In genomic region chr17:81967533-81968395, GRCh38 we compare ENCODE assay signal across 9 cellular contexts. TPM values are rescaled to one million over a fixed set of nuclear protein-coding genes. Genes with fewer than 3 reads are reported as not detected.
A peak's percentile ranks its signal among the peaks of the same experiment; 100 is the strongest.
DNase-seq lines count a peak whose midpoint lies in the region; ATAC-seq and TF ChIP-seq lines count a peak whose summit lies in the region.
"Had no signal": no experiment of that assay in that cellular context is flagged by ENCODE, and none has a peak within 500 bp of the region (broad histone marks: within the 10 kb centered on the region; RNA-seq: fewer than 3 reads in every experiment).

No MANE protein-coding gene starts in this region.

- peaks cover 4% of the 10 kb centered on the region for H3K9me3 Mint-ChIP-seq in activated naive CD4-positive, alpha-beta T cell treated with anti-CD3 and anti-CD28 coated beads, Interleukin-2, amount 10 ng/mL, durations not matched to agents 7 days and 5 days

- H3K27me3 ChIP-seq in HUES48 (ENCODE audit: control insufficient read depth, insufficient read depth, low read length) = peaks cover 45% of the 10 kb centered on the region
- H3K27me3 ChIP-seq in cardiac muscle cell = peaks cover 16% of the 10 kb centered on the region
- H3K27me3 ChIP-seq in psoas muscle (ENCODE audit: insufficient read depth in 3 of 3, low read length in 2 of 3) = no peaks in the 10 kb centered on the region

- H3K4me1 ChIP-seq in HUES48 (ENCODE audit: control insufficient read depth, insufficient read depth, low read length) (peaks cover 14% of the 10 kb centered on the region), cardiac muscle cell (ENCODE audit: low read depth) (peaks cover 17% of the 10 kb centered on the region), psoas muscle (peaks cover 22% of the 10 kb centered on the region)

- 7 to 9% (median 9%) methylated on average over 35 to 36 of the region's 36 CpGs for WGBS in psoas muscle, 3 donors

- peaks cover 20% of the 10 kb centered on the region for H3K4me1 Mint-ChIP-seq in activated naive CD4-positive, alpha-beta T cell treated with anti-CD3 and anti-CD28 coated beads, Interleukin-2, amount 10 ng/mL, durations not matched to agents 7 days and 5 days

- intact Hi-C loops in psoas muscle (cut with DNase I) = loop anchor here in 1 of 2 donors (5.0 kb wide), 1 partner anchor 35 kb away; no protein-coding TSS in a partner anchor

- H3K27me3 Mint-ChIP-seq in activated naive CD4-positive, alpha-beta T cell treated with anti-CD3 and anti-CD28 coated beads, Interleukin-2, amount 10 ng/mL, durations not matched to agents 7 days and 5 days = peaks cover 50% of the 10 kb centered on the region

- H3K9ac ChIP-seq in HUES48 (ENCODE audit: low read depth, low read length) = no peak overlapping the region

- H3K36me3 ChIP-seq in HUES48 (ENCODE audit: control insufficient read depth, insufficient read depth, low read length) = no peaks in the 10 kb centered on the region
- H3K36me3 ChIP-seq in cardiac muscle cell = no peaks in the 10 kb centered on the region
- no peaks in the 10 kb centered on the region for H3K36me3 ChIP-seq in psoas muscle (ENCODE audit: insufficient read depth in 1 of 2, low read depth in 1 of 2)

- H3K36me3 Mint-ChIP-seq in activated naive CD4-positive, alpha-beta T cell treated with anti-CD3 and anti-CD28 coated beads, Interleukin-2, amount 10 ng/mL, durations not matched to agents 7 days and 5 days = no peaks in the 10 kb centered on the region

- H3K27ac ChIP-seq in HUES48 (ENCODE audit: low read depth, low read length) = peak overlapping the region; percentile 42
- H3K27ac ChIP-seq in cardiac muscle cell = no peak overlapping the region
- peak overlapping the region; percentile 61 for H3K27ac ChIP-seq in psoas muscle

- H3K9me3 ChIP-seq in HUES48 (ENCODE audit: control insufficient read depth, insufficient read depth, low read length) (no peaks in the 10 kb centered on the region), cardiac muscle cell (ENCODE audit: low read depth) (no peaks in the 10 kb centered on the region), psoas muscle (no peaks in the 10 kb centered on the region)

- no peak overlapping the region; the same call in 1 of the 2 replicates for H3K4me3 ChIP-seq in HUES48 (ENCODE audit: low read depth, low read length)
- no peak overlapping the region for H3K4me3 ChIP-seq in cardiac muscle cell
- H3K4me3 ChIP-seq in psoas muscle = peak overlapping the region; percentile 38

- CTCF ChIA-PET in activated naive CD4-positive, alpha-beta T cell treated with anti-CD3 and anti-CD28 coated beads, Interleukin-2, amount 10 ng/mL, durations not matched to agents 7 days and 5 days (lab: Charles Lee) = interaction anchor here (0.6 to 2.8 kb wide), 4 partner anchors 8 to 103 kb away, joined by 3 to 18 read pairs (median 4); partner anchors contain the start of gene CENPX

- peak; percentile 77 to 91 (median 87) for ATAC-seq in psoas muscle

- TF ChIP-seq CTCF in cardiac muscle cell (IDR thresholded peaks at IDR 0.05; ENCODE audit: low read depth, low read length) = no peak
- no peak for TF ChIP-seq CTCF in psoas muscle (IDR thresholded peaks at IDR 0.05)

- DNase-seq in DMS79 treated with DMSO at 0.1 percent for 48 hours (lab: John Stamatoyannopoulos, UW) = peak; percentile 25
- peak; percentile 88 for DNase-seq in SHP77 (lab: John Stamatoyannopoulos, UW)
- DNase-seq in activated naive CD4-positive, alpha-beta T cell treated with anti-CD3 and anti-CD28 coated beads, Interleukin-2, amount 10 ng/mL, durations not matched to agents 7 days and 5 days = peak; percentile 95
- DNase-seq in cardiac muscle cell (ENCODE audit: low read depth in 1 of 2, low spot score in 1 of 2) = peak; percentile 89 to 95
- peak; percentile 85 to 90 for DNase-seq in psoas muscle
- peak; percentile 74 for DNase-seq in ureter (ENCODE audit: low spot score)
- DNase-seq in NCI-H226 = no peak

- H3K27ac Mint-ChIP-seq in activated naive CD4-positive, alpha-beta T cell treated with anti-CD3 and anti-CD28 coated beads, Interleukin-2, amount 10 ng/mL, durations not matched to agents 7 days and 5 days = peak overlapping the region; percentile 85

- H3K4me3 Mint-ChIP-seq in activated naive CD4-positive, alpha-beta T cell treated with anti-CD3 and anti-CD28 coated beads, Interleukin-2, amount 10 ng/mL, durations not matched to agents 7 days and 5 days = peak overlapping the region; percentile 43

RNA-seq across cellular contexts. Expression of gene NOTUM, which starts 6.8 kb away (rescaled TPM):
- total RNA-seq in cardiac muscle cell = 7.4 and 8.1 TPM in 2 replicates
- polyA plus RNA-seq in cardiac muscle cell = 4.2 and 8.8 TPM in 2 replicates
- 1 to 10 TPM in 3 of 4 donors, under 1 TPM in 1; 0.92 to 1.9 (median 1.5) TPM for total RNA-seq in psoas muscle
- polyA plus RNA-seq in psoas muscle = under 1 TPM; 0.25 to 0.48 (median 0.44) TPM
- 4.0 TPM for total RNA-seq in ureter

RNA-seq across cellular contexts. Expression of gene ASPSCR1, which starts 9.7 kb away (rescaled TPM):
- total RNA-seq in cardiac muscle cell = 48.5 and 58.9 TPM in 2 replicates
- polyA plus RNA-seq in cardiac muscle cell = 63.1 and 74.0 TPM in 2 replicates
- 10 to 100 TPM; 27.7 to 37.4 (median 35.0) TPM for total RNA-seq in psoas muscle
- 10 to 100 TPM; 27.9 to 33.1 (median 33.0) TPM for polyA plus RNA-seq in psoas muscle
- total RNA-seq in ureter = 52.4 TPM

RNA-seq across cellular contexts. Expression of gene MYADML2, which starts 20.7 kb away (rescaled TPM):
- 12.2 and 22.8 TPM in 2 replicates for total RNA-seq in cardiac muscle cell
- polyA plus RNA-seq in cardiac muscle cell = 17.1 and 17.9 TPM in 2 replicates
- total RNA-seq in psoas muscle = 10 to 100 TPM in 3 of 4 donors, 1 to 10 TPM in 1; 9.7 to 58.0 (median 13.4) TPM
- polyA plus RNA-seq in psoas muscle = 10 to 100 TPM in 1 of 3 donors, 1 to 10 TPM in 1, under 1 TPM in 1; 0.47 to 95.8 (median 9.1) TPM
- not detected for total RNA-seq in ureter
- total RNA-seq: NCI-H460 had no signal

RNA-seq across cellular contexts. Expression of gene PYCR1, which starts 30.7 kb away (rescaled TPM):
- total RNA-seq in cardiac muscle cell = 109 and 162 TPM in 2 replicates
- 147 and 153 TPM in 2 replicates for polyA plus RNA-seq in cardiac muscle cell
- total RNA-seq in psoas muscle = 10 to 100 TPM in 2 of 4 donors, 1 to 10 TPM in 2; 5.4 to 12.5 (median 9.5) TPM
- 10 to 100 TPM in 2 of 3 donors, 1 to 10 TPM in 1; 8.3 to 23.2 (median 15.2) TPM for polyA plus RNA-seq in psoas muscle
- total RNA-seq in ureter = 63.9 TPM

RNA-seq across cellular contexts. Expression of gene MAFG, which starts 40.2 kb away (rescaled TPM):
- total RNA-seq in cardiac muscle cell (14.8 and 16.1 TPM in 2 replicates), psoas muscle (10 to 100 TPM; 43.1 to 74.2 (median 53.7) TPM), ureter (14.1 TPM)
- polyA plus RNA-seq in cardiac muscle cell (23.9 and 27.0 TPM in 2 replicates), psoas muscle (10 to 100 TPM; 21.6 to 73.7 (median 26.6) TPM)

Comparison
In these comparisons a context has a peak if more than half of its experiments do, and no peak if none do; other contexts are left out.
1. RNA of gene MYADML2, which starts 20.7 kb away (total RNA-seq): 12.2 to 22.8 TPM in cardiac muscle cell and 9.7 to 58.0 TPM in psoas muscle; not detected in ureter (single experiment); every median in the first group is over 10 times any median in the second.